ENCODE assay signal across 28 cellular contexts in genomic region chr22:49797706-49798105, GRCh38.
"Had no signal": no experiment of that assay in that cellular context is flagged by ENCODE, and none has a peak within 500 bp of the region (broad histone marks: within the 10 kb centered on the region; RNA-seq: fewer than 3 reads in every experiment).

No MANE protein-coding gene starts in this region.

- H3K9me3 Mint-ChIP-seq: activated CD8-positive, alpha-beta T cell treated with anti-CD3 and anti-CD28 coated beads for 36 hours; activated naive CD4-positive, alpha-beta T cell treated with anti-CD3 and anti-CD28 coated beads, Interleukin-2, amount 50 U/mL, for 24 hours; activated naive CD8-positive, alpha-beta T cell treated with anti-CD3 and anti-CD28 coated beads, Interleukin-2, amount 10 ng/mL, durations not matched to agents 7 days and 5 days; activated T-helper 2 cell treated with anti-CD3 and anti-CD28 coated beads, Interferon-gamma antibody, Interleukin-2, Interleukin-4, amounts not matched to agents 10 μg/mL and 5 μg/mL and 100 μg/mL, durations not matched to agents 14 hours and 24 hours and 36 hours; T-helper 2 cell treated with Interferon-gamma antibody and Interleukin-4, amounts not matched to agents 5 μg/mL and 100 μg/mL, for 36 hours had no signal

- H3K27ac Mint-ChIP-seq: activated CD8-positive, alpha-beta T cell treated with anti-CD3 and anti-CD28 coated beads for 36 hours; activated naive CD4-positive, alpha-beta T cell treated with anti-CD3 and anti-CD28 coated beads, Interleukin-2, amount 50 U/mL, for 24 hours; activated naive CD8-positive, alpha-beta T cell treated with anti-CD3 and anti-CD28 coated beads, Interleukin-2, amount 10 ng/mL, durations not matched to agents 7 days and 5 days; activated T-helper 2 cell treated with anti-CD3 and anti-CD28 coated beads, Interferon-gamma antibody, Interleukin-2, Interleukin-4, amounts not matched to agents 10 μg/mL and 5 μg/mL and 100 μg/mL, durations not matched to agents 14 hours and 24 hours and 36 hours; T-helper 2 cell treated with Interferon-gamma antibody and Interleukin-4, amounts not matched to agents 5 μg/mL and 100 μg/mL, for 36 hours had no signal

- H3K27me3 ChIP-seq: body of pancreas, breast epithelium, SJCRH30 had no signal

- DNase-seq: activated CD4-positive, alpha-beta T cell treated with anti-CD3 and anti-CD28 coated beads for 1 hour; activated CD4-positive, alpha-beta T cell treated with anti-CD3 and anti-CD28 coated beads for 48 hours; activated CD4-positive, alpha-beta T cell treated with anti-CD3 and anti-CD28 coated beads, Interleukin-2, amount 50 U/mL, for 4 hours; activated CD4-positive, CD25-positive, alpha-beta regulatory T cell; activated CD8-positive, alpha-beta T cell treated with anti-CD3 and anti-CD28 coated beads for 36 hours; activated gamma-delta T cell; activated naive CD4-positive, alpha-beta T cell treated with Interleukin-2 at 50 U/mL for 16 hours; activated naive CD8-positive, alpha-beta T cell treated with anti-CD3 and anti-CD28 coated beads, Interleukin-2, amount 10 ng/mL, durations not matched to agents 7 days and 5 days; activated T-cell treated with anti-CD3 and anti-CD28 coated beads, Interleukin-2, amount 50 U/mL, for 1 hour; body of pancreas; caudate nucleus; NCI-H1105; NCI-H1417 treated with DMSO at 0.1 percent for 48 hours; NCI-H187 treated with DMSO at 0.1 percent for 48 hours; NCI-H2081; NCI-H226; NCI-H446 treated with DMSO at 0.1 percent for 48 hours; NCI-H524; NCI-H69; SHP77; SJCRH30 had no signal

- H3K27ac ChIP-seq: body of pancreas, breast epithelium, SJCRH30, SK-N-MC had no signal

- H3K4me3 ChIP-seq: body of pancreas, breast epithelium, K562, SJCRH30, SK-N-MC had no signal

- H3K27me3 Mint-ChIP-seq: activated CD8-positive, alpha-beta T cell treated with anti-CD3 and anti-CD28 coated beads for 36 hours; activated naive CD4-positive, alpha-beta T cell treated with anti-CD3 and anti-CD28 coated beads, Interleukin-2, amount 50 U/mL, for 24 hours; activated naive CD8-positive, alpha-beta T cell treated with anti-CD3 and anti-CD28 coated beads, Interleukin-2, amount 10 ng/mL, durations not matched to agents 7 days and 5 days had no signal

- H3K9me3 ChIP-seq: body of pancreas, breast epithelium, SJCRH30 had no signal

- H3K4me3 Mint-ChIP-seq: activated CD8-positive, alpha-beta T cell treated with anti-CD3 and anti-CD28 coated beads for 36 hours; activated naive CD4-positive, alpha-beta T cell treated with anti-CD3 and anti-CD28 coated beads, Interleukin-2, amount 50 U/mL, for 24 hours; activated naive CD8-positive, alpha-beta T cell treated with anti-CD3 and anti-CD28 coated beads, Interleukin-2, amount 10 ng/mL, durations not matched to agents 7 days and 5 days; T-helper 2 cell treated with Interferon-gamma antibody and Interleukin-4, amounts not matched to agents 5 μg/mL and 100 μg/mL, for 36 hours had no signal

- ATAC-seq: activated CD8-positive, alpha-beta T cell treated with anti-CD3 and anti-CD28 coated beads for 36 hours; body of pancreas; K562; Panc1 had no signal
